In genomic region chr15:66390670-66391069, GRCh38 we compare ENCODE assay signal across 8 cellular contexts. TPM values are rescaled to one million over a fixed set of nuclear protein-coding genes. Genes with fewer than 3 reads are reported as not detected.
DNase-seq lines count a peak whose midpoint lies in the region; ATAC-seq, FAIRE-seq and TF ChIP-seq lines count a peak whose summit lies in the region.
"Had no signal": no experiment of that assay in that cellular context is flagged by ENCODE, and none has a peak within 500 bp of the region (broad histone marks: within the 10 kb centered on the region; RNA-seq: fewer than 3 reads in every experiment).

No MANE protein-coding gene starts in this region.

- in situ Hi-C loops in GM12878 (cut with MboI) = no loop called here

- CTCF ChIA-PET in GM12878 (lab: Yijun Ruan, JAX) = interaction anchor here (0.6 to 5.5 kb wide), 4 partner anchors 12 to 108 kb away, joined by 3 to 90 read pairs (median 36); partner anchors contain the start of gene SNAPC5

- TF ChIP-seq EP300 in GM12878 (IDR thresholded peaks at IDR 0.05; ENCODE audit: borderline replicate concordance in 1 of 2, control insufficient read depth in 1 of 2, low read depth in 2 of 2, low read length in 2 of 2) = peak; percentile 16 to 91; a peak in 3 of 4 replicates

- SMC1A ChIA-PET in GM12878 (lab: Charles Lee; ENCODE audit: uncharacterized antibody, unreplicated experiment) = interaction anchor here (0.7 to 6.8 kb wide), 12 partner anchors 11 to 114 kb away, joined by 3 to 53 read pairs (median 6); partner anchors contain the start of genes RPL4 and ZWILCH

- H2AFZ ChIP-seq in GM12878 (ENCODE audit: control insufficient read depth, low read depth, low read length) = no peak overlapping the region

- no peaks in the 10 kb centered on the region for H3K36me3 ChIP-seq in GM12878 (ENCODE audit: control insufficient read depth in 2 of 2, insufficient read depth in 2 of 2, low read length in 1 of 2)
- H3K36me3 ChIP-seq in spleen = peaks cover 0 to 3% (median 0%) of the 10 kb centered on the region in 6 donors

- TF ChIP-seq POLR2A in GM12878 (IDR thresholded peaks at IDR 0.05; ENCODE audit: low read depth, low read length) (no peak), spleen (IDR thresholded peaks at IDR 0.05) (no peak)

- H3K27me3 ChIP-seq in GM12878 (replicated peaks in 1 of 2; ENCODE audit: control insufficient read depth in 2 of 2, insufficient read depth in 2 of 2, low read length in 1 of 2) = no peaks in the 10 kb centered on the region
- H3K27me3 ChIP-seq in spleen (replicated peaks in 1 of 7) = no peaks in the 10 kb centered on the region

- RAD21 ChIA-PET in GM12878 (lab: Charles Lee; ENCODE audit: unreplicated experiment) = interaction anchor here (0.9 to 7.6 kb wide), 3 partner anchors 12 to 114 kb away, joined by 3 to 119 read pairs (median 3); partner anchors contain the start of gene ZWILCH

- peak overlapping the region; percentile 78 for H3K27ac ChIP-seq in GM12878 (ENCODE audit: control insufficient read depth, insufficient read depth)
- H3K27ac ChIP-seq in spleen = peak overlapping the region in 6 of 8 donors; percentile 20 to 79 (median 52)

- H3K4me3 ChIP-seq in GM12878 (peak overlapping the region; percentile 100), spleen (peak overlapping the region in 1 of 8 donors; percentile 30)

- H3K4me1 ChIP-seq in GM12878 (ENCODE audit: control insufficient read depth, insufficient read depth, low read length) (peaks cover 23% of the 10 kb centered on the region; the same call in 1 of the 2 replicates), spleen (peaks cover 38 to 93% (median 71%) of the 10 kb centered on the region in 6 donors)

- H3K4me2 ChIP-seq in GM12878 (ENCODE audit: control insufficient read depth, insufficient read depth) = peak overlapping the region; percentile 52

- POLR2A ChIA-PET in GM12878 (lab: Charles Lee) = interaction anchor here (0.5 to 9.7 kb wide), 6 partner anchors 9 to 534 kb away, joined by 3 to 120 read pairs (median 5); partner anchors contain the start of gene SNAPC5

- DNase-seq in GM20000 (ENCODE audit: low spot score) (peak; percentile 19), NOMO-1 (lab: John Stamatoyannopoulos, UW; ENCODE audit: unreplicated experiment in 2 of 2) (peak; percentile 84 to 91), GM12878 (ENCODE audit: low read depth, low spot score) (peak; percentile 78), spleen (no peak), left lobe of liver (ENCODE audit: low spot score) (no peak), NCI-H345 treated with DMSO at 0.1 percent for 48 hours (lab: John Stamatoyannopoulos, UW; ENCODE audit: unreplicated experiment) (no peak), NK-92 (lab: John Stamatoyannopoulos, UW; ENCODE audit: unreplicated experiment) (no peak)
- DNase-seq: NCI-H1092 had no signal

- intact Hi-C loops in GM12878 (cut with micrococcal nuclease; ENCODE audit: unreplicated experiment) = loop anchor here (1.0 to 2.0 kb wide), 4 partner anchors 14 to 108 kb away; no protein-coding TSS in a partner anchor
- intact Hi-C loops in spleen (cut with DNase I; ENCODE audit: low total_unique reads) = no loop called here

- peak; percentile 22 for ATAC-seq in GM12878
- no peak for ATAC-seq in left lobe of liver

- FAIRE-seq in GM12878 (lab: Jason Lieb, UNC) = peak; percentile 56

- H3K9me3 ChIP-seq in GM12878 (replicated peaks; ENCODE audit: control insufficient read depth, insufficient read depth, low read length) (no peaks in the 10 kb centered on the region), spleen (no peaks in the 10 kb centered on the region)

- TF ChIP-seq CTCF in GM20000 (IDR thresholded peaks at IDR 0.05; ENCODE audit: extremely low read depth, missing control alignments) (no peak), GM12878 (IDR thresholded peaks at IDR 0.05 in 2 of 3, conservative IDR thresholded peaks at IDR 0.05 in 1 of 3; ENCODE audit: control insufficient read depth in 2 of 3, extremely low read depth in 1 of 3, insufficient read depth in 1 of 3, low read depth in 3 of 3, low read length in 3 of 3) (no peak), spleen (IDR thresholded peaks at IDR 0.05 in 8 of 11, conservative IDR thresholded peaks at IDR 0.05 in 3 of 11) (no peak)

- WGBS in GM12878 (ENCODE audit: insufficient coverage, insufficient replicate concordance, low lambda C conversion rate, missing lambda C conversion rate) = 0% methylated on average over 1 of the region's 1 CpG
- 2 to 22% (median 13%) methylated on average over 1 of the region's 1 CpG for WGBS in spleen, 5 donors

- peak overlapping the region; percentile 9; the same call in 1 of the 2 replicates for H3K9ac ChIP-seq in GM12878 (ENCODE audit: control insufficient read depth, insufficient read depth, low read length)

- TF ChIP-seq RAD21 in GM12878 (IDR thresholded peaks at IDR 0.05; ENCODE audit: insufficient read depth, low read depth, low read length) = 0 out of 2 replicates have a peak, but pooled peaks have one; percentile 10

- H3K79me2 ChIP-seq in GM12878 (ENCODE audit: control insufficient read depth, insufficient read depth, low read length) = peaks cover 94% of the 10 kb centered on the region

- no TSS peak for BruUV-seq in GM12878 (replicated peaks; lab: Mats Ljungman, UMichigan)

- H4K20me1 ChIP-seq in GM12878 (ENCODE audit: control insufficient read depth, insufficient read depth) = no peaks in the 10 kb centered on the region

TF ChIP-seq in GM12878, 131 proteins besides CTCF, POLR2A, EP300 and RAD21 (continues in another document):
- TF ChIP-seq IKZF2 (IDR thresholded peaks at IDR 0.05) (peak; percentile 99), SUZ12 (IDR thresholded peaks at IDR 0.05; ENCODE audit: unreplicated experiment) (no peak), ELK1 (IDR thresholded peaks at IDR 0.05; ENCODE audit: low read depth, low read length) (no peak), KDM1A (IDR thresholded peaks at IDR 0.05; ENCODE audit: borderline replicate concordance) (no peak), RB1 (IDR thresholded peaks at IDR 0.05; ENCODE audit: borderline replicate concordance) (no peak), NBN (IDR thresholded peaks at IDR 0.05) (peak; percentile 50), EGR1 (IDR thresholded peaks at IDR 0.05; ENCODE audit: borderline replicate concordance in 1 of 2, low read depth in 2 of 2, low read length in 2 of 2) (peak in 1 of 2 experiments; percentile 72; a peak in 2 of 3 replicates)

RNA-seq across cellular contexts. Expression of gene MAP2K1, which starts 4.0 kb away (rescaled TPM):
- 57.1 and 60.7 TPM in 2 replicates for total RNA-seq in GM12878 (2013; cell fraction: nucleolus; rRNA removed)
- total RNA-seq in GM12878 (2014; rRNA removed) (50.0 and 55.5 TPM in 2 replicates), GM12878 (2014; rRNA removed; fragmentation: Illumina TruSeq; extraction: Trizol) (28.1 and 30.1 TPM in 2 replicates), GM12878 (2021) (66.1 and 68.9 TPM in 2 replicates), spleen (10 to 100 TPM; 36.3 to 56.9 (median 47.4) TPM), left lobe of liver (73.8 TPM)
- polyA plus RNA-seq in GM12878 (2011; ENCODE audit: low read depth) = 43.7 TPM
- polyA plus RNA-seq in GM12878 (2011; rRNA removed) (101 and 112 TPM in 2 replicates), GM12878 (2014; fragmentation: Illumina TruSeq; extraction: Trizol) (41.6 and 47.2 TPM in 2 replicates), GM12878 (2014; fragmentation: Nextera tagmentation; extraction: Ambion mirVana) (10 to 100 TPM; 11.2 to 17.7 TPM), GM12878 (2014; rRNA removed) (62.1 and 63.2 TPM in 2 replicates), GM12878 (2016; fragmentation: Nextera tagmentation; extraction: Ambion mirVana) (10 to 100 TPM; 72.8 to 79.4 TPM), spleen (10 to 100 TPM; 20.2 to 34.1 (median 30.1) TPM)
- polyA plus RNA-seq in GM12878 (2011; cell fraction: cytosol; rRNA removed) = 60.8 and 86.0 TPM in 2 replicates
- 40.4 and 44.1 TPM in 2 replicates for polyA plus RNA-seq in GM12878 (2011; cell fraction: nucleus; rRNA removed)
- polyA plus RNA-seq in GM12878 (2012) = 54.2 and 71.2 TPM in 2 replicates
- 37.0 and 45.6 TPM in 2 replicates for polyA minus RNA-seq in GM12878 (2011; rRNA and poly(A)+ RNA removed)
- polyA minus RNA-seq in GM12878 (2011; cell fraction: cytosol; rRNA and poly(A)+ RNA removed) = 15.0 and 16.3 TPM in 2 replicates
- 17.0 and 21.6 TPM in 2 replicates for polyA minus RNA-seq in GM12878 (2011; cell fraction: nucleus; rRNA and poly(A)+ RNA removed)

RNA-seq across cellular contexts. Expression of gene TIPIN, which starts 34.2 kb away (rescaled TPM):
- 45.4 TPM in 2 replicates for total RNA-seq in GM12878 (2013; cell fraction: nucleolus; rRNA removed)
- total RNA-seq in GM12878 (2014; rRNA removed) = 26.7 and 29.3 TPM in 2 replicates
- 37.7 and 41.1 TPM in 2 replicates for total RNA-seq in GM12878 (2014; rRNA removed; fragmentation: Illumina TruSeq; extraction: Trizol)
- total RNA-seq in GM12878 (2021) = 26.2 and 30.3 TPM in 2 replicates
- 11.7 TPM for polyA plus RNA-seq in GM12878 (2011; ENCODE audit: low read depth)
- polyA plus RNA-seq in GM12878 (2011; rRNA removed) = 21.1 and 32.4 TPM in 2 replicates
- polyA plus RNA-seq in GM12878 (2011; cell fraction: cytosol; rRNA removed) = 8.6 and 10.2 TPM in 2 replicates
- 9.0 and 12.8 TPM in 2 replicates for polyA plus RNA-seq in GM12878 (2011; cell fraction: nucleus; rRNA removed)
- 16.4 and 18.7 TPM in 2 replicates for polyA plus RNA-seq in GM12878 (2012)
- 53.1 and 71.8 TPM in 2 replicates for polyA plus RNA-seq in GM12878 (2014; fragmentation: Illumina TruSeq; extraction: Trizol)
- polyA plus RNA-seq in GM12878 (2014; fragmentation: Nextera tagmentation; extraction: Ambion mirVana) = 10 to 100 TPM; 52.8 to 59.2 TPM
- 23.3 and 28.5 TPM in 2 replicates for polyA plus RNA-seq in GM12878 (2014; rRNA removed)
- 10 to 100 TPM; 62.8 to 69.2 TPM for polyA plus RNA-seq in GM12878 (2016; fragmentation: Nextera tagmentation; extraction: Ambion mirVana)
- polyA minus RNA-seq in GM12878 (2011; rRNA and poly(A)+ RNA removed) = 9.5 and 16.7 TPM in 2 replicates
- polyA minus RNA-seq in GM12878 (2011; cell fraction: cytosol; rRNA and poly(A)+ RNA removed) = 4.9 and 12.9 TPM in 2 replicates
- polyA minus RNA-seq in GM12878 (2011; cell fraction: nucleus; rRNA and poly(A)+ RNA removed) = 6.0 and 12.4 TPM in 2 replicates
- 1 to 10 TPM; 5.2 to 9.4 (median 7.7) TPM for total RNA-seq in spleen
- 1 to 10 TPM; 2.7 to 4.9 (median 4.8) TPM for polyA plus RNA-seq in spleen
- total RNA-seq in left lobe of liver = 2.5 TPM

Comparison
In these comparisons a context has a peak if more than half of its experiments do, and no peak if none do; other contexts are left out.
1. DNase-seq: peak in GM20000 (single experiment), NOMO-1 (2 of 2) and GM12878 (single experiment); none in spleen (single experiment), left lobe of liver (single experiment), NCI-H345 treated with DMSO at 0.1 percent for 48 hours (single experiment) and NK-92 (single experiment).